In the genomic region with DNA sequence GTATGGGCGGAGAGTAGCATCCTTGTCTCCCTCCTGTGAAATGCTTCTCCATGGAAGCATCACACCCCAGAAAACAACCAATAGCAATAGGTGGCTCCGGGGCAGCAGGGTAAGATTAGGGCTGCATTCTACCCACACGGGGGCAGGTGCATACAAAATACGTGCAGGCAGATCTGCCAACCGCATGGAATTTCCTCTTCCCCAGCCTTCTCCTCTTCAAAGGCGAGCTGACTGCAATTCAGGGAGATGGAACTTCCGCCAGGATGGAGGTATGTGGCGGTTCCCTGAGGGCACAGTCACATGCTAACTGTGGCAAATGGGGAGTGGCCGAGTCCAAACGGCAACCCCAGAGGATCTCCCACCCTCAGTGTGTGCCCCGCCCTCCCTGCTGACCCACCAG, we compare ENCODE assay signal across 18 cellular contexts.
DNase-seq lines count a peak whose midpoint lies in the region; ATAC-seq and TF ChIP-seq lines count a peak whose summit lies in the region.
"Had no signal": no experiment of that assay in that cellular context is flagged by ENCODE, and none has a peak within 500 bp of the region (broad histone marks: within the 10 kb centered on the region; RNA-seq: fewer than 3 reads in every experiment).

No MANE protein-coding gene starts in this region.

- H3K79me1 ChIP-seq in trophoblast cell (ENCODE audit: low read length), result no peaks in the 10 kb centered on the region

- POLR2A ChIA-PET in PC-3 (lab: Charles Lee; ENCODE audit: unreplicated experiment), result no interaction called here

- H3K4me2 ChIP-seq in trophoblast cell (ENCODE audit: low read length), result no peak overlapping the region
- H3K4me2 ChIP-seq in PC-3 (ENCODE audit: low read length), result no peak overlapping the region

- peaks cover 15% of the 10 kb centered on the region for H3K9me3 Mint-ChIP-seq in endodermal cell
- H3K9me3 Mint-ChIP-seq: HFFc6 had no signal

- H3K79me2 ChIP-seq in trophoblast cell (ENCODE audit: control insufficient read depth, insufficient read depth, low read length, poor library complexity) (no peaks in the 10 kb centered on the region), PC-3 (ENCODE audit: low read length) (no peaks in the 10 kb centered on the region)

- H3K27ac ChIP-seq in endodermal cell (ENCODE audit: low read depth, low read length), result no peak overlapping the region
- H3K27ac ChIP-seq in trophoblast cell (ENCODE audit: low read depth, low read length), result no peak overlapping the region
- H3K27ac ChIP-seq in PC-3 (ENCODE audit: low read length), result no peak overlapping the region
- H3K27ac ChIP-seq in gastrocnemius medialis, result no peak overlapping the region
- H3K27ac ChIP-seq: HL-60, Peyer's patch had no signal

- H3F3A ChIP-seq in PC-3 (ENCODE audit: low read length, unreplicated experiment), result no peaks in the 10 kb centered on the region

- peak overlapping the region; percentile 44 for H3K27ac Mint-ChIP-seq in endodermal cell
- H3K27ac Mint-ChIP-seq: CD4-positive, alpha-beta memory T cell; HFFc6 had no signal

- CTCF ChIA-PET in PC-3 (lab: Charles Lee), result no interaction called here

- no peak overlapping the region for H4K8ac ChIP-seq in trophoblast cell (ENCODE audit: low read depth, low read length)

- TF ChIP-seq POLR2A in gastrocnemius medialis (IDR thresholded peaks at IDR 0.05), result no peak

- H3K27me3 Mint-ChIP-seq in endodermal cell (ENCODE audit: insufficient read depth), result no peaks in the 10 kb centered on the region
- H3K27me3 Mint-ChIP-seq: CD4-positive, alpha-beta memory T cell had no signal

- no peak overlapping the region for H3K23ac ChIP-seq in trophoblast cell (ENCODE audit: low read length)

- no peak overlapping the region for H2AFZ ChIP-seq in trophoblast cell (ENCODE audit: insufficient read depth, low read length, poor library complexity)
- H2AFZ ChIP-seq in PC-3 (ENCODE audit: low read length), result no peak overlapping the region

- in situ Hi-C loops in gastrocnemius medialis (cut with MboI; ENCODE audit: low sequenced_read_pairs in 4 of 4), result loop anchor here in 1 of 4 donors (25.0 kb wide), 1 partner anchor 179 kb away; a partner anchor contains a TSS

- intact Hi-C loops in PC-3 (cut with micrococcal nuclease) (no loop called here), gastrocnemius medialis (cut with DNase I; ENCODE audit: low total_unique reads) (no loop called here)

- no peak overlapping the region for H4K91ac ChIP-seq in trophoblast cell (ENCODE audit: low read depth, low read length)

- H2BK120ac ChIP-seq in trophoblast cell (ENCODE audit: insufficient read depth, low read length, poor library complexity), result no peak overlapping the region

- 89 to 95% methylated on average over 10 to 11 of the region's 11 CpGs for WGBS in endodermal cell (ENCODE audit: insufficient coverage in 1 of 2, insufficient read length in 1 of 2), 2 experiments
- no CpG with 5 or more reads among the region's 11 CpGs for WGBS in trophoblast cell (ENCODE audit: extremely low coverage, insufficient coverage, insufficient read length)

- no peak overlapping the region for H4K12ac ChIP-seq in trophoblast cell (ENCODE audit: low read depth, low read length)

- H3K9me3 ChIP-seq in endodermal cell (ENCODE audit: control insufficient read depth, low read length) (no peaks in the 10 kb centered on the region), trophoblast cell (ENCODE audit: insufficient read depth, low read depth, low read length) (peaks cover 1% of the 10 kb centered on the region), PC-3 (ENCODE audit: low read length) (no peaks in the 10 kb centered on the region), gastrocnemius medialis (no peaks in the 10 kb centered on the region)
- H3K9me3 ChIP-seq: BE2C, Peyer's patch had no signal

- no peaks in the 10 kb centered on the region for H3K9me2 ChIP-seq in PC-3 (replicated peaks; ENCODE audit: low read length)

- no peak overlapping the region for H3K4me3 Mint-ChIP-seq in endodermal cell
- H3K4me3 Mint-ChIP-seq: CD4-positive, alpha-beta memory T cell; HFFc6 had no signal

- TF ChIP-seq CTCF in endodermal cell (conservative IDR thresholded peaks at IDR 0.05) (peak; percentile 50), PC-3 (conservative IDR thresholded peaks at IDR 0.05; ENCODE audit: low read depth, low read length) (no peak), gastrocnemius medialis (IDR thresholded peaks at IDR 0.05 in 4 of 5, conservative IDR thresholded peaks at IDR 0.05 in 1 of 5) (no peak)

- no peak overlapping the region for H3K14ac ChIP-seq in trophoblast cell (ENCODE audit: low read length)

- H3K4me1 Mint-ChIP-seq in endodermal cell, result peaks cover 19% of the 10 kb centered on the region

- H3K4me3 ChIP-seq in endodermal cell (ENCODE audit: low read length) (no peak overlapping the region), trophoblast cell (ENCODE audit: low read depth, low read length) (no peak overlapping the region), PC-3 (ENCODE audit: low read length) (no peak overlapping the region), gastrocnemius medialis (no peak overlapping the region)
- H3K4me3 ChIP-seq: Peyer's patch had no signal

- H3K27me3 ChIP-seq in endodermal cell (ENCODE audit: control insufficient read depth, insufficient read depth, low read length, poor library complexity, severe bottlenecking) (no peaks in the 10 kb centered on the region), trophoblast cell (ENCODE audit: insufficient read depth, low read length) (no peaks in the 10 kb centered on the region), PC-3 (ENCODE audit: low read length) (no peaks in the 10 kb centered on the region), gastrocnemius medialis (peaks cover 0 to 5% (median 0%) of the 10 kb centered on the region in 3 donors)
- H3K27me3 ChIP-seq: BE2C, Peyer's patch had no signal

- no peak overlapping the region for H3K4ac ChIP-seq in trophoblast cell (ENCODE audit: low read depth, low read length)

- DNase-seq in NCI-H226, result peak; percentile 81
- peak; percentile 90 for DNase-seq in endodermal cell
- DNase-seq in iPS-NIHi7 (ENCODE audit: extremely low spot score), result peak; percentile 62
- DNase-seq in trophoblast cell, result peak; percentile 78 to 86
- DNase-seq in PC-3, result no peak
- no peak for DNase-seq in gastrocnemius medialis
- DNase-seq in NCI-H146 (lab: John Stamatoyannopoulos, UW), result no peak
- DNase-seq: BE2C; CD4-positive, alpha-beta memory T cell; DMS79; HFFc6; NCI-H1048; NCI-H1694; NCI-H748 treated with DMSO at 0.1 percent for 48 hours; Peyer's patch; SHP77 treated with DMSO at 0.1 percent for 48 hours had no signal

- H3K36me3 ChIP-seq in endodermal cell (ENCODE audit: control insufficient read depth, insufficient read depth, low read length) (peaks cover 15% of the 10 kb centered on the region), trophoblast cell (ENCODE audit: control insufficient read depth in 1 of 2, insufficient read depth in 2 of 2, low read length in 2 of 2) (peaks cover 4 to 5% of the 10 kb centered on the region in 2 experiments), PC-3 (ENCODE audit: low read depth, low read length) (no peaks in the 10 kb centered on the region), gastrocnemius medialis (no peaks in the 10 kb centered on the region)
- H3K36me3 ChIP-seq: BE2C, Peyer's patch had no signal

- H2BK5ac ChIP-seq in trophoblast cell (ENCODE audit: low read depth, low read length, poor library complexity), result no peak overlapping the region

- BruUV-seq in PC-3 (replicated peaks; lab: Mats Ljungman, UMichigan), result no TSS peak

- no peak overlapping the region for H2AK5ac ChIP-seq in trophoblast cell (ENCODE audit: low read length)

- no peak overlapping the region for H3K18ac ChIP-seq in trophoblast cell (ENCODE audit: low read length)

- ATAC-seq in GM21360 (IDR thresholded peaks at IDR 0.05; ENCODE audit: unreplicated experiment) (no peak), PC-3 (no peak), gastrocnemius medialis (no peak)

- peaks cover 43% of the 10 kb centered on the region for H3K36me3 Mint-ChIP-seq in endodermal cell (ENCODE audit: low read depth)

- no peak overlapping the region for H3K9ac ChIP-seq in endodermal cell (ENCODE audit: extremely low read depth, low read length, poor library complexity, severe bottlenecking)
- H3K9ac ChIP-seq in trophoblast cell (ENCODE audit: low read length), result no peak overlapping the region
- H3K9ac ChIP-seq in PC-3 (ENCODE audit: low read length), result no peak overlapping the region

- H3K4me1 ChIP-seq in endodermal cell (ENCODE audit: control insufficient read depth, insufficient read depth, low read length) (no peaks in the 10 kb centered on the region), trophoblast cell (ENCODE audit: control insufficient read depth in 1 of 2, insufficient read depth in 2 of 2, low read length in 2 of 2) (peaks cover 0 to 7% of the 10 kb centered on the region in 2 experiments), PC-3 (ENCODE audit: insufficient read depth, low read length) (no peaks in the 10 kb centered on the region), gastrocnemius medialis (peaks cover 0 to 6% of the 10 kb centered on the region in 2 donors)
- H3K4me1 ChIP-seq: BE2C, Peyer's patch had no signal

- H4K20me1 ChIP-seq in PC-3 (ENCODE audit: low read length), result no peaks in the 10 kb centered on the region

- H2BK12ac ChIP-seq in trophoblast cell (ENCODE audit: low read length), result no peak overlapping the region

Comparison
In these comparisons a context has a peak if more than half of its experiments do, and no peak if none do; other contexts are left out.
1. DNase-seq: peak in NCI-H226 (single experiment), endodermal cell (single experiment), iPS-NIHi7 (single experiment) and trophoblast cell (2 of 2); none in PC-3 (single experiment), gastrocnemius medialis (0 of 2) and NCI-H146 (single experiment).